Comparison of ENCODE assay signal across 14 cellular contexts in the genomic region with DNA sequence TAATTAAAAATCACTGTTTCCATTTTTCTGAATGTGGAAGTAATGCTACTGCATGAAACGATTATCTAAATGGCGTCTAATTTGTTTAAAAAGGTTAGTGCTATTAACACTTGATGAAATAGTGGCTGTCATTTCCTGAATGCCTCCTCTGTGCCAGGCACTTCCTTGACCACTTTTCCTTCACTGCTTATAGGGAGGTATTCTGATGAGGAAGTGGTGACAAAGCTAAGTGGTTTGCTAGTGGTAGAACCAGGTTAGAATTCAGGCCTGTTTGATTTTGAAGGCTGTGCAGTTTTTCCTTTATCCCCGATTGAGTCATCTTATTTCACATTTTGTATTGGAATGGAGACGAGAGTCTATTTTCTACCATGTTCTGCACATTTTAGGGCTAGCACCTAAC.
"Had no signal": no experiment of that assay in that cellular context is flagged by ENCODE, and none has a peak within 500 bp of the region (broad histone marks: within the 10 kb centered on the region; RNA-seq: fewer than 3 reads in every experiment).

No MANE protein-coding gene starts in this region.

- H3K27ac ChIP-seq: hepatocyte, left ventricle myocardium inferior, transverse colon, VCaP had no signal

- H3K27me3 ChIP-seq: hepatocyte, transverse colon had no signal

- H3K36me3 ChIP-seq: transverse colon had no signal

- H3K4me2 ChIP-seq: hepatocyte had no signal

- H3K79me2 ChIP-seq: hepatocyte had no signal

- H2AFZ ChIP-seq: hepatocyte had no signal

- H3K9me3 ChIP-seq: transverse colon had no signal

- ATAC-seq: natural killer cell, right cardiac atrium had no signal

- DNase-seq: activated CD4-positive, alpha-beta memory T cell treated with anti-CD3 and anti-CD28 coated beads, Interleukin-2, amount 10 ng/mL, durations not matched to agents 7 days and 5 days; activated naive CD4-positive, alpha-beta T cell treated with anti-CD3 and anti-CD28 coated beads, Interleukin-2, amount 50 U/mL, for 16 hours; activated T-cell treated with anti-CD3 and anti-CD28 coated beads, Interleukin-2, amount 50 U/mL, for 24 hours; erythroblast; left ventricle myocardium inferior; natural killer cell; nucleus accumbens; right cardiac atrium; small intestine; stimulated activated CD4-positive, alpha-beta T cell treated with anti-CD3 and anti-CD28 coated beads, Interleukin-4, amount 100 ng/mL, for 24 hours; stimulated activated naive CD4-positive, alpha-beta T cell treated with Interleukin-2 at 50 U/mL for 16 hours; transverse colon had no signal

- H3K4me3 ChIP-seq: hepatocyte, left ventricle myocardium inferior, transverse colon had no signal
